1 cellular context compared by ENCODE assay signal in genomic region chr11:2893021-2893528, GRCh38.
TF ChIP-seq lines count a peak whose summit lies in the region.

No MANE protein-coding gene starts in this region.

TF ChIP-seq in K562, 482 proteins besides CTCF, POLR2A, EP300 and RAD21 (continued from another document and continues in another):
- TF ChIP-seq NR1H2 (CRISPR knock-in tag; IDR thresholded peaks at IDR 0.05) = no peak
- no peak for TF ChIP-seq COPS2 (conservative IDR thresholded peaks at IDR 0.05)
- TF ChIP-seq BRF2 (IDR thresholded peaks at IDR 0.05; ENCODE audit: borderline replicate concordance, insufficient read depth, insufficient read length) = no peak
- no peak for TF ChIP-seq ZNF184 (CRISPR knock-in tag; IDR thresholded peaks at IDR 0.05)
- TF ChIP-seq GATAD2B (IDR thresholded peaks at IDR 0.05; ENCODE audit: borderline replicate concordance) = no peak
- peak; percentile 96 for TF ChIP-seq ZFP36 (IDR thresholded peaks at IDR 0.05; ENCODE audit: low read depth, low read length, partially characterized antibody)
- TF ChIP-seq, protein P1, sequence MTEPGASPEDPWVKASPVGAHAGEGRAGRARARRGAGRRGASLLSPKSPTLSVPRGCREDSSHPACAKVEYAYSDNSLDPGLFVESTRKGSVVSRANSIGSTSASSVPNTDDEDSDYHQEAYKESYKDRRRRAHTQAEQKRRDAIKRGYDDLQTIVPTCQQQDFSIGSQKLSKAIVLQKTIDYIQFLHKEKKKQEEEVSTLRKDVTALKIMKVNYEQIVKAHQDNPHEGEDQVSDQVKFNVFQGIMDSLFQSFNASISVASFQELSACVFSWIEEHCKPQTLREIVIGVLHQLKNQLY (CRISPR knock-in tag; conservative IDR thresholded peaks at IDR 0.05) = no peak
- TF ChIP-seq RCOR1 (IDR thresholded peaks at IDR 0.05; ENCODE audit: borderline replicate concordance in 1 of 2, low read depth in 2 of 2, low read length in 2 of 2) = peak in 1 of 2 experiments; percentile 66; a peak in 1 of 4 replicates
- TF ChIP-seq, protein P2, sequence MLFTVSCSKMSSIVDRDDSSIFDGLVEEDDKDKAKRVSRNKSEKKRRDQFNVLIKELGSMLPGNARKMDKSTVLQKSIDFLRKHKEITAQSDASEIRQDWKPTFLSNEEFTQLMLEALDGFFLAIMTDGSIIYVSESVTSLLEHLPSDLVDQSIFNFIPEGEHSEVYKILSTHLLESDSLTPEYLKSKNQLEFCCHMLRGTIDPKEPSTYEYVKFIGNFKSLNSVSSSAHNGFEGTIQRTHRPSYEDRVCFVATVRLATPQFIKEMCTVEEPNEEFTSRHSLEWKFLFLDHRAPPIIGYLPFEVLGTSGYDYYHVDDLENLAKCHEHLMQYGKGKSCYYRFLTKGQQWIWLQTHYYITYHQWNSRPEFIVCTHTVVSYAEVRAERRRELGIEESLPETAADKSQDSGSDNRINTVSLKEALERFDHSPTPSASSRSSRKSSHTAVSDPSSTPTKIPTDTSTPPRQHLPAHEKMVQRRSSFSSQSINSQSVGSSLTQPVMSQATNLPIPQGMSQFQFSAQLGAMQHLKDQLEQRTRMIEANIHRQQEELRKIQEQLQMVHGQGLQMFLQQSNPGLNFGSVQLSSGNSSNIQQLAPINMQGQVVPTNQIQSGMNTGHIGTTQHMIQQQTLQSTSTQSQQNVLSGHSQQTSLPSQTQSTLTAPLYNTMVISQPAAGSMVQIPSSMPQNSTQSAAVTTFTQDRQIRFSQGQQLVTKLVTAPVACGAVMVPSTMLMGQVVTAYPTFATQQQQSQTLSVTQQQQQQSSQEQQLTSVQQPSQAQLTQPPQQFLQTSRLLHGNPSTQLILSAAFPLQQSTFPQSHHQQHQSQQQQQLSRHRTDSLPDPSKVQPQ (CRISPR knock-in tag; IDR thresholded peaks at IDR 0.05; ENCODE audit: borderline replicate concordance) = no peak
- TF ChIP-seq, protein P3, sequence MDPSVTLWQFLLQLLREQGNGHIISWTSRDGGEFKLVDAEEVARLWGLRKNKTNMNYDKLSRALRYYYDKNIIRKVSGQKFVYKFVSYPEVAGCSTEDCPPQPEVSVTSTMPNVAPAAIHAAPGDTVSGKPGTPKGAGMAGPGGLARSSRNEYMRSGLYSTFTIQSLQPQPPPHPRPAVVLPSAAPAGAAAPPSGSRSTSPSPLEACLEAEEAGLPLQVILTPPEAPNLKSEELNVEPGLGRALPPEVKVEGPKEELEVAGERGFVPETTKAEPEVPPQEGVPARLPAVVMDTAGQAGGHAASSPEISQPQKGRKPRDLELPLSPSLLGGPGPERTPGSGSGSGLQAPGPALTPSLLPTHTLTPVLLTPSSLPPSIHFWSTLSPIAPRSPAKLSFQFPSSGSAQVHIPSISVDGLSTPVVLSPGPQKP (CRISPR knock-in tag; IDR thresholded peaks at IDR 0.05) = 0 out of 2 replicates have a peak, but pooled peaks have one; percentile 61
- 0 out of 2 replicates have a peak, but pooled peaks have one; percentile 10 for TF ChIP-seq SP1 (CRISPR knock-in tag; IDR thresholded peaks at IDR 0.05)
- no peak for TF ChIP-seq FOXK2 (conservative IDR thresholded peaks at IDR 0.05 in 1 of 2, IDR thresholded peaks at IDR 0.05 in 1 of 2; ENCODE audit: low read depth in 2 of 2)
- 0 out of 2 replicates have a peak, but pooled peaks have one; percentile 3 for TF ChIP-seq GABPB1 (CRISPR knock-in tag; IDR thresholded peaks at IDR 0.05)
- TF ChIP-seq GATAD2A (IDR thresholded peaks at IDR 0.05) = 0 out of 2 replicates have a peak, but pooled peaks have one; percentile 4
- no peak for TF ChIP-seq PHF21A (IDR thresholded peaks at IDR 0.05; ENCODE audit: borderline replicate concordance, low read depth)
- TF ChIP-seq BCOR (IDR thresholded peaks at IDR 0.05) = peak; percentile 97
- no peak for TF ChIP-seq TGIF2 (CRISPR knock-in tag; IDR thresholded peaks at IDR 0.05)
- no peak for TF ChIP-seq ZNF311 (CRISPR knock-in tag; IDR thresholded peaks at IDR 0.05)
- TF ChIP-seq MAZ (CRISPR knock-in tag; conservative IDR thresholded peaks at IDR 0.05 in 1 of 2, IDR thresholded peaks at IDR 0.05 in 1 of 2) = 0 out of 4 replicates have a peak, but pooled peaks of 1 of the 2 experiments have one; percentile 35
- no peak for TF ChIP-seq YY1 (IDR thresholded peaks at IDR 0.05; ENCODE audit: borderline replicate concordance in 1 of 3, control insufficient read depth in 1 of 3, extremely low read depth in 1 of 3, insufficient read depth in 3 of 3, insufficient read length in 1 of 3, insufficient replicate concordance in 2 of 3, low read depth in 1 of 3, low read length in 2 of 3)
- TF ChIP-seq PPARD (CRISPR knock-in tag; IDR thresholded peaks at IDR 0.05) = no peak
- no peak for TF ChIP-seq ELF2 (CRISPR knock-in tag; IDR thresholded peaks at IDR 0.05)
- peak; percentile 24 for TF ChIP-seq CHD4 (IDR thresholded peaks at IDR 0.05; ENCODE audit: insufficient read depth, insufficient replicate concordance, low read depth, low read length, poor library complexity, severe bottlenecking)
- TF ChIP-seq HEY1 (CRISPR knock-in tag; IDR thresholded peaks at IDR 0.05; ENCODE audit: borderline replicate concordance) = no peak
- no peak for TF ChIP-seq ZNF24 (IDR thresholded peaks at IDR 0.05)
- TF ChIP-seq ARID2 (IDR thresholded peaks at IDR 0.05) = no peak
- TF ChIP-seq ASH1L (IDR thresholded peaks at IDR 0.05; ENCODE audit: borderline replicate concordance, low read depth, partially characterized antibody) = no peak
- no peak for TF ChIP-seq TFE3 (CRISPR knock-in tag; IDR thresholded peaks at IDR 0.05)
- peak; percentile 89; the same call in 1 of the 2 replicates for TF ChIP-seq HDAC2 (IDR thresholded peaks at IDR 0.05)
- no peak for TF ChIP-seq NCOA4 (IDR thresholded peaks at IDR 0.05; ENCODE audit: partially characterized antibody)
- TF ChIP-seq, protein P4, sequence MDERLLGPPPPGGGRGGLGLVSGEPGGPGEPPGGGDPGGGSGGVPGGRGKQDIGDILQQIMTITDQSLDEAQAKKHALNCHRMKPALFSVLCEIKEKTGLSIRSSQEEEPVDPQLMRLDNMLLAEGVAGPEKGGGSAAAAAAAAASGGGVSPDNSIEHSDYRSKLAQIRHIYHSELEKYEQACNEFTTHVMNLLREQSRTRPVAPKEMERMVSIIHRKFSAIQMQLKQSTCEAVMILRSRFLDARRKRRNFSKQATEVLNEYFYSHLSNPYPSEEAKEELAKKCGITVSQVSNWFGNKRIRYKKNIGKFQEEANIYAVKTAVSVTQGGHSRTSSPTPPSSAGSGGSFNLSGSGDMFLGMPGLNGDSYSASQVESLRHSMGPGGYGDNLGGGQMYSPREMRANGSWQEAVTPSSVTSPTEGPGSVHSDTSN (CRISPR knock-in tag; IDR thresholded peaks at IDR 0.05; ENCODE audit: low read depth) = no peak
- TF ChIP-seq, protein P4 (tag; conservative IDR thresholded peaks at IDR 0.05; ENCODE audit: low read depth) = no peak
- TF ChIP-seq TCF3 (CRISPR knock-in tag; IDR thresholded peaks at IDR 0.05) = no peak
- TF ChIP-seq NFRKB (IDR thresholded peaks at IDR 0.05; ENCODE audit: low read depth) = no peak
- no peak for TF ChIP-seq HDAC3 (IDR thresholded peaks at IDR 0.05; ENCODE audit: borderline replicate concordance, partially characterized antibody)
- no peak for TF ChIP-seq TCF15 (CRISPR knock-in tag; IDR thresholded peaks at IDR 0.05)
- TF ChIP-seq ZNF511 (CRISPR knock-in tag; IDR thresholded peaks at IDR 0.05) = no peak
- peak; percentile 96 for TF ChIP-seq SMARCA5 (IDR thresholded peaks at IDR 0.05)
- TF ChIP-seq PTBP1 (IDR thresholded peaks at IDR 0.05; ENCODE audit: low read depth, low read length) = peak; percentile 89
- no peak for TF ChIP-seq ZC3H4 (CRISPR knock-in tag; IDR thresholded peaks at IDR 0.05; ENCODE audit: borderline replicate concordance)
- peak; percentile 53; the same call in 1 of the 2 replicates for TF ChIP-seq CBX1 (IDR thresholded peaks at IDR 0.05; ENCODE audit: low read depth)
- TF ChIP-seq, protein P5, sequence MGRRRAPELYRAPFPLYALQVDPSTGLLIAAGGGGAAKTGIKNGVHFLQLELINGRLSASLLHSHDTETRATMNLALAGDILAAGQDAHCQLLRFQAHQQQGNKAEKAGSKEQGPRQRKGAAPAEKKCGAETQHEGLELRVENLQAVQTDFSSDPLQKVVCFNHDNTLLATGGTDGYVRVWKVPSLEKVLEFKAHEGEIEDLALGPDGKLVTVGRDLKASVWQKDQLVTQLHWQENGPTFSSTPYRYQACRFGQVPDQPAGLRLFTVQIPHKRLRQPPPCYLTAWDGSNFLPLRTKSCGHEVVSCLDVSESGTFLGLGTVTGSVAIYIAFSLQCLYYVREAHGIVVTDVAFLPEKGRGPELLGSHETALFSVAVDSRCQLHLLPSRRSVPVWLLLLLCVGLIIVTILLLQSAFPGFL (CRISPR knock-in tag; IDR thresholded peaks at IDR 0.05) = no peak
- no peak for TF ChIP-seq E2F6 (IDR thresholded peaks at IDR 0.05; ENCODE audit: borderline replicate concordance in 1 of 2, extremely low read depth in 1 of 2, insufficient read depth in 1 of 2, insufficient read length in 1 of 2, low read depth in 1 of 2, low read length in 1 of 2, poor library complexity in 1 of 2, severe bottlenecking in 1 of 2)
- no peak for TF ChIP-seq ZNF316 (IDR thresholded peaks at IDR 0.05)
- no peak for TF ChIP-seq NCOA2 (IDR thresholded peaks at IDR 0.05; ENCODE audit: partially characterized antibody in 2 of 2)
- no peak for TF ChIP-seq ZNF655 (CRISPR knock-in tag; IDR thresholded peaks at IDR 0.05)
- TF ChIP-seq ZHX1 (conservative IDR thresholded peaks at IDR 0.05; ENCODE audit: low read length) = no peak
- no peak for TF ChIP-seq NR3C1 (CRISPR knock-in tag; IDR thresholded peaks at IDR 0.05)
- TF ChIP-seq IRF2 (CRISPR knock-in tag; IDR thresholded peaks at IDR 0.05) = no peak
